18 cellular contexts compared by ENCODE assay signal in genomic region chr10:76002262-76002854, GRCh38.
"Had no signal": no experiment of that assay in that cellular context is flagged by ENCODE, and none has a peak within 500 bp of the region (broad histone marks: within the 10 kb centered on the region; RNA-seq: fewer than 3 reads in every experiment).

No MANE protein-coding gene starts in this region.

- H3K4me1 Mint-ChIP-seq: naive B cell had no signal

- H3K36me3 ChIP-seq: esophagus muscularis mucosa, gastroesophageal sphincter, heart left ventricle, left lung, lower lobe of right lung had no signal

- H3K27me3 ChIP-seq: esophagus muscularis mucosa, foreskin keratinocyte, gastroesophageal sphincter, heart left ventricle, left lung had no signal

- H3K4me3 ChIP-seq: coronary artery, dorsolateral prefrontal cortex, esophagus muscularis mucosa, gastroesophageal sphincter, heart left ventricle, left lung, lower lobe of right lung, mucosa of descending colon had no signal

- H3K9me3 Mint-ChIP-seq: mesothelial cell of epicardium had no signal

- DNase-seq: dermis blood vessel endothelial cell; dorsolateral prefrontal cortex; effector CD4-positive, alpha-beta T cell; effector memory CD4-positive, alpha-beta T cell; foreskin keratinocyte; heart left ventricle; hippocampal formation; left cardiac atrium; left lung; left ventricle myocardium superior; lower lobe of right lung; mesenchymal stem cell; mucosa of descending colon; naive B cell had no signal

- H3K4me1 ChIP-seq: foreskin keratinocyte, gastroesophageal sphincter, left lung, lower lobe of right lung had no signal

- H3K27ac Mint-ChIP-seq: mesothelial cell of epicardium, naive B cell had no signal

- H3K27ac ChIP-seq: coronary artery, dorsolateral prefrontal cortex, esophagus muscularis mucosa, foreskin keratinocyte, gastroesophageal sphincter, heart left ventricle, left lung, lower lobe of right lung had no signal

- ATAC-seq: foreskin keratinocyte, gastroesophageal sphincter, heart left ventricle, left cardiac atrium, left lung, left ventricle myocardium superior, lower lobe of right lung, mucosa of descending colon had no signal

- H3K36me3 Mint-ChIP-seq: mesothelial cell of epicardium, naive B cell had no signal

- H3K9me3 ChIP-seq: esophagus muscularis mucosa, gastroesophageal sphincter, heart left ventricle, left lung, lower lobe of right lung, mucosa of descending colon had no signal

- H3K4me3 Mint-ChIP-seq: mesothelial cell of epicardium, naive B cell had no signal
